ENCODE assay signal across 1 cellular context in the genomic region with DNA sequence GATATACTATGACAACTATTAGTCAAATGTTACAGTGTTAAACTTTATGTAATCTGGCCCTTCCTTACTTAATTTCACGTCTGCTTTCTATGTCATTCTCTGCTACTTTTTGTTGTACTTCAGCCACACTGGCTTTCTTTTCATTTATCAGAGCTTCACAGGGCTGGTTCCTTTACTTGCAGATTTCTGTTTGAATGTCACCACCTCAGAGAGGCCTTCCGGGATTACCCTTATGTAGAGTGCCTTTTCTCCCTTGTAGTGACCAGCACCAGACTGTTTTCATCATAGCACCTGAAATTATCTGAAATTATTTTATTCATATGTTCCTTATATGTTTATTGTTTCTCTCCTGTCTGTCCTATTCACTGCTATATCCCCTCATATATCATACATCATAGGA.
TF ChIP-seq lines count a peak whose summit lies in the region.

No MANE protein-coding gene starts in this region.

TF ChIP-seq in GM12878, 131 proteins besides CTCF, POLR2A, EP300 and RAD21:
- TF ChIP-seq SMARCA5 (IDR thresholded peaks at IDR 0.05) (0 out of 2 replicates have a peak, but pooled peaks have one; percentile 25), CHD2 (IDR thresholded peaks at IDR 0.05; ENCODE audit: borderline replicate concordance, low read depth, low read length) (no peak), EGR1 (IDR thresholded peaks at IDR 0.05; ENCODE audit: borderline replicate concordance in 1 of 2, low read depth in 2 of 2, low read length in 2 of 2) (no peak), NR2F1 (conservative IDR thresholded peaks at IDR 0.05) (no peak)
TF ChIP-seq in GM12878: peak in this region for 1.
